19 cellular contexts compared by ENCODE assay signal in genomic region chr11:130740819-130741218, GRCh38.
"Had no signal": no experiment of that assay in that cellular context is flagged by ENCODE, and none has a peak within 500 bp of the region (broad histone marks: within the 10 kb centered on the region; RNA-seq: fewer than 3 reads in every experiment).

No MANE protein-coding gene starts in this region.

- DNase-seq: activated CD4-positive, alpha-beta memory T cell treated with anti-CD3 and anti-CD28 coated beads for 36 hours; activated gamma-delta T cell; activated naive CD8-positive, alpha-beta T cell treated with anti-CD3 and anti-CD28 coated beads, Interleukin-2, amount 10 ng/mL, durations not matched to agents 7 days and 5 days; activated T-cell treated with anti-CD3 and anti-CD28 coated beads, Interleukin-2, amount 50 U/mL, for 48 hours; caudate nucleus; effector memory CD4-positive, alpha-beta T cell; glutamatergic neuron; immature natural killer cell; mammary epithelial cell; mucosa of descending colon; naive thymus-derived CD8-positive, alpha-beta T cell; thyroid gland; uterus had no signal

- H3K4me3 ChIP-seq: coronary artery, mucosa of descending colon, smooth muscle cell, thyroid gland, uterus had no signal

- H3K4me1 ChIP-seq: thyroid gland had no signal

- ATAC-seq: left lobe of liver; mucosa of descending colon; naive thymus-derived CD8-positive, alpha-beta T cell; stimulated activated effector memory CD8-positive, alpha-beta T cell treated with anti-CD3 and anti-CD28 coated beads, Interleukin-12 subunit alpha, Interleukin-12 subunit beta, amount 100 ng/mL, for 72 hours had no signal

- H3K4me2 ChIP-seq: smooth muscle cell had no signal

- H3K36me3 ChIP-seq: neutrophil, thyroid gland, uterus had no signal

- H3K27ac ChIP-seq: coronary artery, epithelial cell of prostate, neutrophil, thyroid gland, uterus had no signal

- H3K9me3 ChIP-seq: neutrophil, thyroid gland had no signal

- H3K27me3 ChIP-seq: neutrophil, thyroid gland, uterus had no signal
